12 cellular contexts compared by ENCODE assay signal in the genomic region with DNA sequence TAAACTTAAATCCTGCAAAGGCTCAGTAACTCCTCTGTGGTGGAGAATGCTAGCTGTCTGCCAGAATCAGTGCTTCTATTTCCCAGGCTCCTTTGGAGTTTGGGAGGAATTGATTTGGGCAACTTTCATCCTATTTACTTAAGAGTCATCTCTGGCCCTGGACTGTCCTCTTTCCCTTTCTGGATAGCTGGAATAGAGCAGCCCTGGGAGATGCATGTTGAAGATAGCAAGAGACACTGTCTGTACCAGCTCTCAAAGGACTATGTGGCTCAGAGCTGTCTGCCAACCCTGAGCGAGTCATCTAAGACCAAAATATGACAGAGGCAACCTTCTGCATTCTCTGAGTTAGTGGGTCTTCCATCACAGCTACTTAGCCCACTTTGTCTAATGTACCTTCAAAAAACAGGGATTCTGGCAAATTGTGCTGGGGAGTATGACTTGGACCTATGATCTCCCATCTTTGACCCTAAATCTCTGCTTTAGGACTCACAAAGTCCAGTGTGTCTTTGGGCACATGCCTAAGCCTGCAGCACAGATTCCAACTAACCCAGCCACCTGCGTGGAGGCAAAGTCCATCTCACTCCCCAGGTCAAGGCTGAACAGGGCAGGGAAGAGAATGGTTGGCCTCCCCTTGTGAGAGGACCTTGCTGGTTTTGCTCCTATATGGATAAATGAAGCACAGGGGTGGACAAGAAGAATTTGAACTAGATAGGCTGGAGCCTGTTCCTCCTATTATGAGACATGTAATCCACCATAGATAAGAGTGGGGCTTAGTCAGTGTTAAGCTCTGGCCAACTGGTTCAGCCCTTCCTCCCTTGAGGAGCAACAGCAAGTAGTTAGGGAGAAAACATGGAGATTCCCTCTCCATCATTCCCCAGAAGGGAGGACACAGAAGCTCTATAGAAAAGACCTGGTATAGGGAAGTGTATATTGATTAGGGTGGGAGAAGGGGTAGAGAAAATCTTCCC.
"Had no signal": no experiment of that assay in that cellular context is flagged by ENCODE, and none has a peak within 500 bp of the region (broad histone marks: within the 10 kb centered on the region; RNA-seq: fewer than 3 reads in every experiment).

No MANE protein-coding gene starts in this region.

- H3K4me3 ChIP-seq: psoas muscle, uterus had no signal

- ATAC-seq: psoas muscle had no signal

- H3K4me1 ChIP-seq: psoas muscle, uterus had no signal

- H3K36me3 ChIP-seq: brain microvascular endothelial cell, uterus had no signal

- H3K9me3 ChIP-seq: psoas muscle, uterus had no signal

- H3K27me3 ChIP-seq: brain microvascular endothelial cell, uterus had no signal

- DNase-seq: activated CD4-positive, alpha-beta T cell treated with anti-CD3 and anti-CD28 coated beads, Interleukin-2, amount 50 U/mL, for 4 hours; activated effector memory CD4-positive, alpha-beta T cell treated with Interleukin-2 at 50 U/mL for 16 hours; activated T-cell treated with anti-CD3 and anti-CD28 coated beads, Interleukin-2, amount 50 U/mL, for 24 hours; brain microvascular endothelial cell; immature natural killer cell; left cardiac atrium; nephron progenitor cell; psoas muscle; stimulated activated CD4-positive, alpha-beta T cell treated with anti-CD3 and anti-CD28 coated beads, Interleukin-15, amount 100 ng/mL, for 24 hours; stimulated activated CD4-positive, alpha-beta T cell treated with anti-CD3 and anti-CD28 coated beads, Interleukin-4, amount 100 ng/mL, for 4 hours; T-helper 2 cell; uterus had no signal

- H3K27ac ChIP-seq: brain microvascular endothelial cell, psoas muscle, uterus had no signal
